10 cellular contexts compared by ENCODE assay signal in the genomic region with DNA sequence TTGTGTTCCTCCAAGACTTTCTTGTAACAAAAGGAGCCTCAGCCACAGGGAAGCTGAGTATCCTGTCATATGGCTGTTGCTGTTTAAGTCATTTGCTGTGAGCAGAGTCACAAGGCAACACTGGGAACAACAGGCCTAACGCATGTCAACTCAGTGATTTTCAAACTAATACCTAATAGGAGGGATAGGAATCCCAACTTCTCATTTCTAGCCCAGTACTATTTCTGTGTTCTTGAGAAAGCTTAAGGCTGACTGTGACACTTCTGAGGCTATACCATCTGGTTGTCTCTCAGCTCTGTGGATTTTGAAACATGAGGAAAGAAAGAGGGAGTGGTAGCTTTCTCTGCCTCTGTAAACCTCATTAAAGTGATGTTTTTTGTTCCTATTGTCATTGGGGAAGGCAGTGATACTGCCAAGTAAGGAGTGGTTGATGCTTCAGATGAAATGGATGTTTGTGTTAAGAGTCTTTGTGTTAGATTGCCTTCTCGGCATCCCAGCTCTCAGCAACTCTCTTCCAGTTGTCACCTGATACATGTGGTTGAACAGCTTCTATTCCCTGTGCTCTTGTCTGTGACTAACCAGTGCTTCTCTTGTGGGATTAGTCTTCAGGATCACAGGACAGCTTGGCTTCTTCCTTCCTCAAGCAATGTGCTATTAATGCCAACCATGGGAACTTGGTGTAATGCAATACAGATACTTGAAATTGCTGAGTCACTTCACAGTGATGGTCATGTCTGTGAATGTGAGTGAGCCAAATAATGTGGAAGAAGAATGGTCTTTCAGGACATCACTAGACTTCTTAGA.
DNase-seq lines count a peak whose midpoint lies in the region; ATAC-seq, FAIRE-seq and TF ChIP-seq lines count a peak whose summit lies in the region.
"Had no signal": no experiment of that assay in that cellular context is flagged by ENCODE, and none has a peak within 500 bp of the region (broad histone marks: within the 10 kb centered on the region; RNA-seq: fewer than 3 reads in every experiment).

No MANE protein-coding gene starts in this region.

- no peaks in the 10 kb centered on the region for H3K36me3 Mint-ChIP-seq in glutamatergic neuron (ENCODE audit: unreplicated experiment)
- no peaks in the 10 kb centered on the region for H3K36me3 Mint-ChIP-seq in activated CD8-positive, alpha-beta T cell treated with anti-CD3 and anti-CD28 coated beads for 36 hours (ENCODE audit: low read depth)

- 80 to 94% (median 89%) methylated on average over 2 of the region's 2 CpGs for WGBS in spleen, 5 donors

- CTCF ChIA-PET in activated CD8-positive, alpha-beta T cell treated with anti-CD3 and anti-CD28 coated beads for 36 hours (lab: Charles Lee), result interaction anchor here (1.4 kb wide), 1 partner anchor 186 kb away, joined by 6 read pairs; no protein-coding TSS in a partner anchor

- no peak overlapping the region for H3K4me3 ChIP-seq in spleen

- peak overlapping the region in 5 of 8 donors; percentile 11 to 70 (median 48) for H3K27ac ChIP-seq in spleen
- H3K27ac ChIP-seq: C4-2B had no signal

- peaks cover 0 to 36% (median 8%) of the 10 kb centered on the region in 6 donors for H3K4me1 ChIP-seq in spleen

- no peaks in the 10 kb centered on the region for H3K36me3 ChIP-seq in spleen

- TF ChIP-seq CTCF in glutamatergic neuron (IDR thresholded peaks at IDR 0.05; ENCODE audit: partially characterized antibody, unreplicated experiment) (no peak), spleen (IDR thresholded peaks at IDR 0.05 in 8 of 11, conservative IDR thresholded peaks at IDR 0.05 in 3 of 11) (no peak)
- TF ChIP-seq CTCF in activated CD8-positive, alpha-beta T cell treated with anti-CD3 and anti-CD28 coated beads for 36 hours (IDR thresholded peaks at IDR 0.05), result no peak

- peaks cover 19% of the 10 kb centered on the region for H3K4me1 Mint-ChIP-seq in glutamatergic neuron (ENCODE audit: low read depth, unreplicated experiment)
- H3K4me1 Mint-ChIP-seq in activated CD8-positive, alpha-beta T cell treated with anti-CD3 and anti-CD28 coated beads for 36 hours (ENCODE audit: low read depth), result no peaks in the 10 kb centered on the region

- FAIRE-seq in GM12892 (lab: Jason Lieb, UNC), result no peak

- H3K9me3 ChIP-seq in spleen, result no peaks in the 10 kb centered on the region

- in situ Hi-C loops in SK-MEL-5 (cut with HindIII; ENCODE audit: low pct_unique_long_range_greater_than_20kb, low sequenced_read_pairs), result loop anchor here (10.0 kb wide), 1 partner anchor 69 kb away; no protein-coding TSS in a partner anchor

- no peak for ATAC-seq in activated CD8-positive, alpha-beta T cell treated with anti-CD3 and anti-CD28 coated beads for 36 hours

- H3K9me3 Mint-ChIP-seq in glutamatergic neuron (ENCODE audit: unreplicated experiment), result peaks cover 2% of the 10 kb centered on the region
- no peaks in the 10 kb centered on the region for H3K9me3 Mint-ChIP-seq in activated CD8-positive, alpha-beta T cell treated with anti-CD3 and anti-CD28 coated beads for 36 hours

- H3K27me3 ChIP-seq in spleen (replicated peaks in 1 of 7), result no peaks in the 10 kb centered on the region

- intact Hi-C loops in spleen (cut with DNase I; ENCODE audit: low total_unique reads), result no loop called here
- intact Hi-C loops in activated CD8-positive, alpha-beta T cell treated with anti-CD3 and anti-CD28 coated beads for 36 hours (cut with micrococcal nuclease), result no loop called here

- TF ChIP-seq POLR2A in spleen (IDR thresholded peaks at IDR 0.05) (no peak), GM12892 (IDR thresholded peaks at IDR 0.05; ENCODE audit: low read depth, low read length) (no peak)

- H3K27ac Mint-ChIP-seq in glutamatergic neuron (ENCODE audit: unreplicated experiment), result peak overlapping the region; percentile 67
- no peak overlapping the region for H3K27ac Mint-ChIP-seq in activated CD8-positive, alpha-beta T cell treated with anti-CD3 and anti-CD28 coated beads for 36 hours

- POLR2A ChIA-PET in activated CD8-positive, alpha-beta T cell treated with anti-CD3 and anti-CD28 coated beads for 36 hours (lab: Charles Lee), result no interaction called here

- H3K4me3 Mint-ChIP-seq in glutamatergic neuron (ENCODE audit: unreplicated experiment), result no peak overlapping the region
- H3K4me3 Mint-ChIP-seq in activated CD8-positive, alpha-beta T cell treated with anti-CD3 and anti-CD28 coated beads for 36 hours, result no peak overlapping the region
- H3K4me3 Mint-ChIP-seq: nephron had no signal

- peak; percentile 10 for DNase-seq in NCI-H146 (lab: John Stamatoyannopoulos, UW)
- no peak for DNase-seq in NCI-H146 treated with DMSO at 0.1 percent for 48 hours (lab: John Stamatoyannopoulos, UW; ENCODE audit: unreplicated experiment)
- peak; percentile 98 for DNase-seq in SK-MEL-5 (ENCODE audit: low read depth, low spot score)
- DNase-seq in glutamatergic neuron, result no peak
- no peak for DNase-seq in spleen
- no peak for DNase-seq in GM12892 (ENCODE audit: insufficient read length)
- no peak for DNase-seq in NCI-H2227 (lab: John Stamatoyannopoulos, UW; ENCODE audit: unreplicated experiment)
- no peak for DNase-seq in activated CD8-positive, alpha-beta T cell treated with anti-CD3 and anti-CD28 coated beads for 36 hours

- H3K27me3 Mint-ChIP-seq in glutamatergic neuron (ENCODE audit: unreplicated experiment), result peaks cover 7% of the 10 kb centered on the region
- no peaks in the 10 kb centered on the region for H3K27me3 Mint-ChIP-seq in activated CD8-positive, alpha-beta T cell treated with anti-CD3 and anti-CD28 coated beads for 36 hours

Comparison
In these comparisons a context has a peak if more than half of its experiments do, and no peak if none do; other contexts are left out.
1. DNase-seq: peak in NCI-H146 (single experiment) and SK-MEL-5 (single experiment); none in NCI-H146 treated with DMSO at 0.1 percent for 48 hours (single experiment), glutamatergic neuron (single experiment), spleen (single experiment), GM12892 (single experiment), NCI-H2227 (single experiment) and activated CD8-positive, alpha-beta T cell treated with anti-CD3 and anti-CD28 coated beads for 36 hours (single experiment).